1 cellular context compared by ENCODE assay signal in the genomic region with DNA sequence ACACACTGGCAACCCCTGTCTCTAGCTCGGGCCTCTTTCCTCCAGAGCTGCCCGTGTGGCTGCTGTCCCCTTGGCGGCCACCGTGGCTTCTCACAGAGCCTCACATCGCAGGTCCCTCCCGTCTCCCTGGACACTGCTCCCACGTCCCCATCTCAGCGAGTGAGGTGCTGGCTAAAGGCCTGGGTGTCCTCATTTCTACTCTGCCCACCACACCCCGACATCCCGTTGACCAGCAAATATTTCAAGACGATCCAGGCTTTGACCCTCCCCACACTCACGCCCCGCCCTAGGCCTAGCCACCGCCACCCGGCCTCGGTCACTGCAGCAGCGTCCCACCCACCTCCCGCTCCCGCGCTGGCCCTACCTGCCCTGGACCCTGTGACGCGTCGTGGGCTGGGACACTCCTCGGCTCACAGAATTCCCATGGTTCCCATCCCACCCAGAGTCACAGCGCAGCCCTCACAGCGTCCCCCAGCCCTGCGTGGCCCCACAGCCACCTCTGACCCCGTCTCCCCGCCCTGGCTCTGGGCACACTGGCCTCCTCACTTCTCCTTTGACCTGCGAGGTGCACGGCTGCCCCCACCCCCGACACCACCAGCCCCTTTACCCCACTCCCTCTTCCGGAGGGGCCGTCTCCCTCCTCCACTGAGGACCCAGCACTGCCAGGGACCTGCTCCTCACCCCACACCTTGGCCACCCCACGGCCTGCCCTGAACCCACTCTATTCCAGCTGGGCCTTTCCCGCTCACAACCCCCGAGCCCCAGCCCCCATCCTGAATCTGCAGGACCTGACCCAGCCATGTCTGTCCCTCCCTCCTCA.
TF ChIP-seq lines count a peak whose summit lies in the region.

No MANE protein-coding gene starts in this region.

TF ChIP-seq in H1, 55 proteins besides CTCF, POLR2A, EP300 and RAD21:
- TF ChIP-seq SP2 (IDR thresholded peaks at IDR 0.05; ENCODE audit: low read length): no peak
- no peak for TF ChIP-seq ASH2L (IDR thresholded peaks at IDR 0.05; ENCODE audit: low read length)
- TF ChIP-seq SIX5 (IDR thresholded peaks at IDR 0.05; ENCODE audit: low read depth, low read length): no peak
- TF ChIP-seq YY1 (IDR thresholded peaks at IDR 0.05; ENCODE audit: low read depth, low read length): no peak
- no peak for TF ChIP-seq BCL11A (IDR thresholded peaks at IDR 0.05; ENCODE audit: low read depth in 2 of 2, low read length in 2 of 2)
- TF ChIP-seq CEBPB (IDR thresholded peaks at IDR 0.05; ENCODE audit: low read depth, low read length): no peak
- no peak for TF ChIP-seq TAF1 (IDR thresholded peaks at IDR 0.05; ENCODE audit: low read depth, low read length)
- no peak for TF ChIP-seq KDM1A (IDR thresholded peaks at IDR 0.05; ENCODE audit: borderline replicate concordance, low read length)
- no peak for TF ChIP-seq NANOG (IDR thresholded peaks at IDR 0.05; ENCODE audit: insufficient read depth, low read depth, low read length, poor library complexity, severe bottlenecking)
- TF ChIP-seq TAF7 (optimal IDR thresholded peaks at IDR 0.05; ENCODE audit: borderline replicate concordance, low read depth, low read length): no peak
- TF ChIP-seq TCF12 (IDR thresholded peaks at IDR 0.05; ENCODE audit: low read depth, low read length): no peak
- TF ChIP-seq PHF8 (conservative IDR thresholded peaks at IDR 0.05; ENCODE audit: low read depth, low read length): no peak
- no peak for TF ChIP-seq MAFK (IDR thresholded peaks at IDR 0.05; ENCODE audit: low read depth, low read length)
- no peak for TF ChIP-seq SUZ12 (IDR thresholded peaks at IDR 0.05; ENCODE audit: low read length)
